Comparison of ENCODE assay signal across 12 cellular contexts in the genomic region with DNA sequence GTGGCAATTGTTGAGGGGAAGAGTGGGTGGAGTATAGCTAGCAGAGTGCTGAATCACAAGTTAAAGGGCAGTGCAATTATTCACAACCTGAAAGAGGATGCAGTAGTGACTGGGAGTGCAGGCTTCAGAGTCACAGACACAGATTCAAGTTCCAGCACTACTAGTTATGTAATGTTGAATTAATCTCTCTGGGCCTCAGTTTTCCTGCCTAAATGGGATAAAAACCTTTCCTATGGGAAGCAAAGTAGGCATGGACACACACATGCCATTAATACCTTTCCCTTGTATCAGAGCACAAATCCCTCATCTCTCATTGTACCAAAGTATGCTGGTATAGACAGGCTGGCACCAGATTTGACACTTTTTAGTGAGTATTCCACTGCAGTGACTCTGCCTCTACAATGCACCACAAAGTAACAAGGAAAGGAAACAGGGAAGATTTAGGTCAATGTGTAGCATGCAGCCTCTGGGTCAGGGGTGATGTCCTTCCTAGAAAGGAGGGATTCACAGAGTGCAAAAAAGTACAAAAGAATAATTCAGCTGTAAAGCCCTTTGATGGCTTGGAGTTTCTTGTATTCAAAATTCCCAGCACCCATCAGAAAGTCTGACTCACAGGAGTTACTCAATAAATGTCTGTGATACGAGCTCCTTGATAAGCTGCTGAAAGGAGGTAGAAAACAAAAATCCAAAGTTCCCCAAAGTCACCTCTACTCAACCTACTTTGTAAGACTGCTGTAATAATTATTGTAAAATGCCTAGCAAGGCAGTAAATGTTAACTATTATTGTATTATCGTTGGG.
DNase-seq lines count a peak whose midpoint lies in the region; ATAC-seq and TF ChIP-seq lines count a peak whose summit lies in the region.
"Had no signal": no experiment of that assay in that cellular context is flagged by ENCODE, and none has a peak within 500 bp of the region (broad histone marks: within the 10 kb centered on the region; RNA-seq: fewer than 3 reads in every experiment).

No MANE protein-coding gene starts in this region.

- H3K4me3 Mint-ChIP-seq in activated CD4-positive, alpha-beta T cell treated with anti-CD3 and anti-CD28 coated beads for 36 hours: no peak overlapping the region
- H3K4me3 Mint-ChIP-seq in stimulated activated effector memory CD8-positive, alpha-beta T cell treated with anti-CD3 and anti-CD28 coated beads, Interleukin-12 subunit alpha, Interleukin-12 subunit beta, amount 100 ng/mL, for 72 hours: no peak overlapping the region

- H3K9me3 Mint-ChIP-seq in activated CD4-positive, alpha-beta T cell treated with anti-CD3 and anti-CD28 coated beads for 36 hours (ENCODE audit: low read depth): peaks cover 2% of the 10 kb centered on the region
- H3K9me3 Mint-ChIP-seq in stimulated activated effector memory CD8-positive, alpha-beta T cell treated with anti-CD3 and anti-CD28 coated beads, Interleukin-12 subunit alpha, Interleukin-12 subunit beta, amount 100 ng/mL, for 72 hours: no peaks in the 10 kb centered on the region

- 53% methylated on average over 2 of the region's 2 CpGs for WGBS in SK-N-SH (ENCODE audit: low lambda C conversion rate)

- H3K27me3 ChIP-seq in SK-N-SH (ENCODE audit: insufficient read depth): no peaks in the 10 kb centered on the region
- H3K27me3 ChIP-seq in foreskin keratinocyte: no peaks in the 10 kb centered on the region
- no peaks in the 10 kb centered on the region for H3K27me3 ChIP-seq in WERI-Rb-1 (ENCODE audit: insufficient read depth, low read depth, severe bottlenecking)

- H3K4me2 ChIP-seq in SK-N-SH: peak overlapping the region; percentile 26; the same call in 1 of the 2 replicates

- POLR2A ChIA-PET in activated CD4-positive, alpha-beta T cell treated with anti-CD3 and anti-CD28 coated beads for 36 hours (lab: Charles Lee): no interaction called here
- POLR2A ChIA-PET in SK-N-SH (lab: Yijun Ruan, JAX): no interaction called here

- no peaks in the 10 kb centered on the region for H4K20me1 ChIP-seq in SK-N-SH (ENCODE audit: insufficient read depth)

- intact Hi-C loops in activated CD4-positive, alpha-beta T cell treated with anti-CD3 and anti-CD28 coated beads for 36 hours (cut with DNase I, micrococcal nuclease): no loop called here

- no peaks in the 10 kb centered on the region for H3K79me2 ChIP-seq in SK-N-SH (ENCODE audit: insufficient read depth)

- H3K4me3 ChIP-seq in SK-N-SH (ENCODE audit: low read depth in 2 of 2, low read length in 1 of 2): no peak overlapping the region
- H3K4me3 ChIP-seq in WERI-Rb-1 (ENCODE audit: low read depth, low read length): no peak overlapping the region

- H3F3A ChIP-seq in SK-N-SH (replicated peaks; ENCODE audit: insufficient read depth): peaks cover 15% of the 10 kb centered on the region

- H3K9me2 ChIP-seq in SK-N-SH: no peaks in the 10 kb centered on the region; the same call in 1 of the 2 replicates

- H3K27ac ChIP-seq in SK-N-SH (ENCODE audit: low read depth in 2 of 2, low read length in 1 of 2) (peak overlapping the region in 1 of 2 experiments; percentile 33; a peak in 2 of 4 replicates), foreskin keratinocyte (peak overlapping the region; percentile 32), WERI-Rb-1 (no peak overlapping the region)

- no peak overlapping the region for H3K9ac ChIP-seq in SK-N-SH

- peaks cover 7% of the 10 kb centered on the region for H3K4me1 Mint-ChIP-seq in activated CD4-positive, alpha-beta T cell treated with anti-CD3 and anti-CD28 coated beads for 36 hours
- no peaks in the 10 kb centered on the region for H3K4me1 Mint-ChIP-seq in stimulated activated effector memory CD8-positive, alpha-beta T cell treated with anti-CD3 and anti-CD28 coated beads, Interleukin-12 subunit alpha, Interleukin-12 subunit beta, amount 100 ng/mL, for 72 hours

- 0 out of 4 replicates have a peak, but pooled peaks of 1 of the 2 experiments have one; percentile 33 for TF ChIP-seq EP300 in SK-N-SH (IDR thresholded peaks at IDR 0.05; ENCODE audit: borderline replicate concordance in 1 of 2, low read depth in 1 of 2, low read length in 1 of 2)

- H3K9me3 ChIP-seq in SK-N-SH: no peaks in the 10 kb centered on the region; the same call in 1 of the 2 replicates
- no peaks in the 10 kb centered on the region for H3K9me3 ChIP-seq in WERI-Rb-1 (ENCODE audit: severe bottlenecking)

- ATAC-seq in activated CD4-positive, alpha-beta T cell treated with anti-CD3 and anti-CD28 coated beads for 36 hours: peak; percentile 75
- peak; percentile 83 for ATAC-seq in foreskin keratinocyte
- peak; percentile 66 for ATAC-seq in stimulated activated effector memory CD8-positive, alpha-beta T cell treated with anti-CD3 and anti-CD28 coated beads, Interleukin-12 subunit alpha, Interleukin-12 subunit beta, amount 100 ng/mL, for 72 hours

- peaks cover 5% of the 10 kb centered on the region for H3K27me3 Mint-ChIP-seq in activated CD4-positive, alpha-beta T cell treated with anti-CD3 and anti-CD28 coated beads for 36 hours

- no peak for TF ChIP-seq CTCF in SK-N-SH (IDR thresholded peaks at IDR 0.05)
- TF ChIP-seq CTCF in foreskin keratinocyte (conservative IDR thresholded peaks at IDR 0.05): no peak
- TF ChIP-seq CTCF in WERI-Rb-1 (IDR thresholded peaks at IDR 0.05; ENCODE audit: low read depth, low read length): no peak

- CTCF ChIA-PET in activated CD4-positive, alpha-beta T cell treated with anti-CD3 and anti-CD28 coated beads for 36 hours (lab: Charles Lee): interaction anchor here (0.7 to 1.0 kb wide), 2 partner anchors 82 to 101 kb away, joined by 3 to 4 read pairs; no protein-coding TSS in a partner anchor
- CTCF ChIA-PET in SK-N-SH (lab: Yijun Ruan, JAX): no interaction called here

- H3K27ac Mint-ChIP-seq in activated CD4-positive, alpha-beta T cell treated with anti-CD3 and anti-CD28 coated beads for 36 hours: no peak overlapping the region
- no peak overlapping the region for H3K27ac Mint-ChIP-seq in stimulated activated effector memory CD8-positive, alpha-beta T cell treated with anti-CD3 and anti-CD28 coated beads, Interleukin-12 subunit alpha, Interleukin-12 subunit beta, amount 100 ng/mL, for 72 hours

- H3K4me1 ChIP-seq in SK-N-SH (ENCODE audit: control insufficient read depth in 1 of 2, insufficient read depth in 2 of 2, low read depth in 1 of 2, low read length in 1 of 2): peaks cover 0 to 13% of the 10 kb centered on the region in 2 experiments; a peak in 1 of 4 replicates
- peaks cover 9% of the 10 kb centered on the region for H3K4me1 ChIP-seq in foreskin keratinocyte

- TF ChIP-seq RAD21 in SK-N-SH (IDR thresholded peaks at IDR 0.05; ENCODE audit: low read length): no peak

- DNase-seq in activated CD4-positive, alpha-beta T cell treated with anti-CD3 and anti-CD28 coated beads for 36 hours: peak; percentile 15
- DNase-seq in activated CD4-positive, alpha-beta T cell treated with anti-CD3 and anti-CD28 coated beads for 1 hour: no peak
- DNase-seq in SK-N-SH: no peak
- peak; percentile 66 to 69 for DNase-seq in foreskin keratinocyte
- no peak for DNase-seq in stimulated activated effector memory CD8-positive, alpha-beta T cell treated with anti-CD3 and anti-CD28 coated beads, Interleukin-12 subunit alpha, Interleukin-12 subunit beta, amount 100 ng/mL, for 72 hours (ENCODE audit: low spot score in 2 of 2)
- no peak for DNase-seq in WERI-Rb-1
- no peak for DNase-seq in NCI-H128 (lab: John Stamatoyannopoulos, UW; ENCODE audit: unreplicated experiment)
- no peak for DNase-seq in activated CD8-positive, alpha-beta memory T cell treated with anti-CD3 and anti-CD28 coated beads, Interleukin-2, amount 50 U/mL, for 48 hours
- DNase-seq: amygdala; NCI-H187; stimulated activated naive CD4-positive, alpha-beta T cell; T-helper 2 cell had no signal

- H3K36me3 Mint-ChIP-seq in activated CD4-positive, alpha-beta T cell treated with anti-CD3 and anti-CD28 coated beads for 36 hours (ENCODE audit: low read depth): no peaks in the 10 kb centered on the region
- no peaks in the 10 kb centered on the region for H3K36me3 Mint-ChIP-seq in stimulated activated effector memory CD8-positive, alpha-beta T cell treated with anti-CD3 and anti-CD28 coated beads, Interleukin-12 subunit alpha, Interleukin-12 subunit beta, amount 100 ng/mL, for 72 hours

- H3K36me3 ChIP-seq in SK-N-SH (replicated peaks in 1 of 2; ENCODE audit: control insufficient read depth in 1 of 2, insufficient read depth in 2 of 2, low read length in 1 of 2) (no peaks in the 10 kb centered on the region), WERI-Rb-1 (no peaks in the 10 kb centered on the region)

- no peak overlapping the region; the same call in 1 of the 2 replicates for H2AFZ ChIP-seq in SK-N-SH (ENCODE audit: low read depth)

TF ChIP-seq in SK-N-SH, 30 proteins besides CTCF, POLR2A, EP300 and RAD21:
- no peak for TF ChIP-seq CHD2 (IDR thresholded peaks at IDR 0.05; ENCODE audit: low read length, partially characterized antibody)
- peak; percentile 39; the same call in 1 of the 2 replicates for TF ChIP-seq TCF12 (IDR thresholded peaks at IDR 0.05)
- no peak for TF ChIP-seq EZH2phosphoT487 (IDR thresholded peaks at IDR 0.05; ENCODE audit: borderline replicate concordance, low read depth)
- TF ChIP-seq FOXM1 (IDR thresholded peaks at IDR 0.05; ENCODE audit: low read depth): no peak
- no peak for TF ChIP-seq YY1 (IDR thresholded peaks at IDR 0.05; ENCODE audit: low read depth)
- TF ChIP-seq FOSL2 (IDR thresholded peaks at IDR 0.05; ENCODE audit: borderline replicate concordance, low read depth): peak; percentile 19; the same call in 1 of the 2 replicates

Comparison
In these comparisons a context has a peak if more than half of its experiments do, and no peak if none do; other contexts are left out.
1. DNase-seq: peak in activated CD4-positive, alpha-beta T cell treated with anti-CD3 and anti-CD28 coated beads for 36 hours (single experiment) and foreskin keratinocyte (2 of 2); none in activated CD4-positive, alpha-beta T cell treated with anti-CD3 and anti-CD28 coated beads for 1 hour (single experiment), SK-N-SH (single experiment), stimulated activated effector memory CD8-positive, alpha-beta T cell treated with anti-CD3 and anti-CD28 coated beads, Interleukin-12 subunit alpha, Interleukin-12 subunit beta, amount 100 ng/mL, for 72 hours (0 of 2), WERI-Rb-1 (single experiment), NCI-H128 (single experiment) and activated CD8-positive, alpha-beta memory T cell treated with anti-CD3 and anti-CD28 coated beads, Interleukin-2, amount 50 U/mL, for 48 hours (single experiment).
2. Peak in every context shown above with its lines, with median percentiles within 50 percentile points of each other: ATAC-seq.